18 cellular contexts compared by ENCODE assay signal in the genomic region with DNA sequence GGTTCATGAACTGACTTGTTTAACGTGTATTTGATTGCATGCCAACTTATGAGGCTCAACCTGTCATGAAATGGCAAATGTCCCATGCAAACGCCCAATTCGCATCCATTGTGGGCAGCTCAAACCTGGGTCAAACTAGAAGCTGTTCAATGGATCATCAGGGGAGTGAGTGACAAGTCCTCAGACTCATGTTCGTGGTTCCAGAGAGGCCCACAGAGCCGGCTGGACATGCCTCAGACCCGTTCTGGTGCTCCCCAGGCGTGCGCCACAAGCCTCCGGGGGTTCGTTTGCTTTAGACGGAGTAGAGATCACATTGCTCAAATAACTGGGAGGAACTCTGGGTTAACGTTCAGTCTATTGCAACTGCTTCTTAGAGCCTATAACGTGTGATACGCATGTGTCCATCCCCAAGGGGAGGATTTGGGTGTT. TPM values are rescaled to one million over a fixed set of nuclear protein-coding genes. Genes with fewer than 3 reads are reported as not detected.
A peak's percentile ranks its signal among the peaks of the same experiment; 100 is the strongest.
DNase-seq lines count a peak whose midpoint lies in the region; ATAC-seq and TF ChIP-seq lines count a peak whose summit lies in the region.
"Had no signal": no experiment of that assay in that cellular context is flagged by ENCODE, and none has a peak within 500 bp of the region (broad histone marks: within the 10 kb centered on the region; RNA-seq: fewer than 3 reads in every experiment).

No MANE protein-coding gene starts in this region.

- no peak overlapping the region for H3K4me2 ChIP-seq in mesendoderm (ENCODE audit: low read length)

- no peak overlapping the region for H2BK120ac ChIP-seq in mesendoderm (ENCODE audit: low read depth, low read length)

- H3K9ac ChIP-seq in mesendoderm (ENCODE audit: low read length) = no peak overlapping the region

- no peak overlapping the region for H2BK5ac ChIP-seq in mesendoderm (ENCODE audit: low read length)

- H3K4me3 ChIP-seq in epithelial cell of esophagus (ENCODE audit: low read length) (no peak overlapping the region), mesendoderm (ENCODE audit: low read length) (no peak overlapping the region)
- H3K4me3 ChIP-seq: MG63, SJSA1 had no signal

- H2AK5ac ChIP-seq in mesendoderm (ENCODE audit: low read length) = no peak overlapping the region

- DNase-seq in DMS 273 (lab: John Stamatoyannopoulos, UW; ENCODE audit: unreplicated experiment) (peak; percentile 35), DMS 273 treated with DMSO at 0.1 percent for 48 hours (lab: John Stamatoyannopoulos, UW) (no peak), NCI-H526 treated with DMSO at 0.1 percent for 48 hours (lab: John Stamatoyannopoulos, UW) (peak; percentile 41), epithelial cell of esophagus (ENCODE audit: low read depth) (peak; percentile 71), mesendoderm (no peak), left ventricle myocardium superior (no peak), midbrain (lab: John Stamatoyannopoulos, UW) (no peak)
- DNase-seq: C1 segment of cervical spinal cord, COR-L47, DMS79, KG1, MG63, NCI-H187 treated with DMSO at 0.1 percent for 48 hours, NCI-H510A, RPMI8226 had no signal

- no peak for TF ChIP-seq CTCF in epithelial cell of esophagus (IDR thresholded peaks at IDR 0.05; ENCODE audit: insufficient read depth, low read depth, low read length, missing control alignments)

- no peak overlapping the region for H3K23ac ChIP-seq in mesendoderm (ENCODE audit: low read length)

- no peaks in the 10 kb centered on the region for H3K79me1 ChIP-seq in mesendoderm (ENCODE audit: low read length)

- H3K4ac ChIP-seq in mesendoderm (ENCODE audit: low read depth, low read length) = no peak overlapping the region

- no peak overlapping the region for H3K27ac ChIP-seq in mesendoderm (ENCODE audit: low read depth, low read length)
- H3K27ac ChIP-seq: 22Rv1, SJSA1 had no signal

- ATAC-seq in left ventricle myocardium superior (no peak), GM21717 (IDR thresholded peaks at IDR 0.05; ENCODE audit: unreplicated experiment) (no peak)

- H3K79me2 ChIP-seq in mesendoderm (ENCODE audit: control insufficient read depth, insufficient read depth, low read length) = no peaks in the 10 kb centered on the region

- H3K4me1 ChIP-seq in mesendoderm (ENCODE audit: control insufficient read depth, low read depth, low read length) = peaks cover 13% of the 10 kb centered on the region
- H3K4me1 ChIP-seq: SJSA1 had no signal

- H4K5ac ChIP-seq in mesendoderm (ENCODE audit: low read length) = no peak overlapping the region

- H2BK15ac ChIP-seq in mesendoderm (replicated peaks; ENCODE audit: low read depth) = no peak overlapping the region

- H3K36me3 ChIP-seq in mesendoderm (ENCODE audit: control insufficient read depth, insufficient read depth, low read length) = no peaks in the 10 kb centered on the region
- H3K36me3 ChIP-seq: MG63, SJSA1 had no signal

- no peak overlapping the region for H4K8ac ChIP-seq in mesendoderm (ENCODE audit: low read depth, low read length)

- intact Hi-C loops in left ventricle myocardium superior (cut with micrococcal nuclease) = no loop called here

- peak overlapping the region; percentile 25 for H3K56ac ChIP-seq in mesendoderm (ENCODE audit: low read length)

- peak overlapping the region; percentile 6 for H3K18ac ChIP-seq in mesendoderm (ENCODE audit: low read length)

- H3K27me3 ChIP-seq in mesendoderm (ENCODE audit: insufficient read depth, low read length, poor library complexity) = no peaks in the 10 kb centered on the region
- H3K27me3 ChIP-seq: MG63 had no signal

- WGBS in mesendoderm (ENCODE audit: extremely low coverage, insufficient coverage, low lambda C conversion rate) = no CpG with 5 or more reads among the region's 14 CpGs

RNA-seq across cellular contexts. Expression of a gene that starts 15.0 kb away (rescaled TPM):
- 0.66 TPM for polyA plus RNA-seq in mesendoderm (2013, experiment 1 of 2)
- 0.69 TPM for polyA plus RNA-seq in mesendoderm (2013, experiment 2 of 2)
- 0.25 TPM for total RNA-seq in left ventricle myocardium superior

RNA-seq across cellular contexts. Expression of a gene that starts 37.3 kb away (rescaled TPM):
- polyA plus RNA-seq in mesendoderm (2013, experiment 1 of 2) = 58.4 TPM
- 56.3 TPM for polyA plus RNA-seq in mesendoderm (2013, experiment 2 of 2)
- total RNA-seq in left ventricle myocardium superior = 60.8 TPM

RNA-seq across cellular contexts. Expression of a gene that starts 49.1 kb away (rescaled TPM):
- 21.1 TPM for polyA plus RNA-seq in mesendoderm (2013, experiment 1 of 2)
- 19.8 TPM for polyA plus RNA-seq in mesendoderm (2013, experiment 2 of 2)
- 54.4 TPM for total RNA-seq in left ventricle myocardium superior

Comparison
In these comparisons a context has a peak if more than half of its experiments do, and no peak if none do; other contexts are left out.
1. DNase-seq: peak in DMS 273 (single experiment), NCI-H526 treated with DMSO at 0.1 percent for 48 hours (single experiment) and epithelial cell of esophagus (single experiment); none in DMS 273 treated with DMSO at 0.1 percent for 48 hours (single experiment), mesendoderm (single experiment), left ventricle myocardium superior (single experiment) and midbrain (single experiment).